Comparison of ENCODE assay signal across 10 cellular contexts in the genomic region with DNA sequence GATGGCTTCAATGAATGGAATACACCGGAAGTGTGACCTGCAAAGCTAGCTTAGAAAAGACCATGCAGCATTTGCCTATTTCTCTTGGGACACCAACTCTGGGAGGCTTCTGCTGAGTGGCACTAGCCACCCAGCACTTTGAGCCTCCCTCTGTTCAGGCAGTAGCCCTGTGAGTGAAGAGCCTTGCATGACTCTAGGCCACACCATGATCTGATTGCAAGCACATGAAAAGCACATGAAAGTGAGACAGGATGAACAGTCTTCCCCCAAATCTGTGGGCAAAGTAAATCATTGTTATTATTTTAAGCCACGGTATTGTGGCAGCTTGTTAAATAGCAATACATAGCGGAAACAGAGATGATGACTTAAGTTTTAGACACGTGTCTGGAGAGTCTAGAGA. TPM values are rescaled to one million over a fixed set of nuclear protein-coding genes. Genes with fewer than 3 reads are reported as not detected.
A peak's percentile ranks its signal among the peaks of the same experiment; 100 is the strongest.
DNase-seq lines count a peak whose midpoint lies in the region; ATAC-seq and TF ChIP-seq lines count a peak whose summit lies in the region.
"Had no signal": no experiment of that assay in that cellular context is flagged by ENCODE, and none has a peak within 500 bp of the region (broad histone marks: within the 10 kb centered on the region; RNA-seq: fewer than 3 reads in every experiment).

No MANE protein-coding gene starts in this region.

- peaks cover 93% of the 10 kb centered on the region for H3K4me1 ChIP-seq in OCI-LY1 (ENCODE audit: insufficient read depth, low read length, severe bottlenecking)
- peaks cover 86% of the 10 kb centered on the region for H3K4me1 ChIP-seq in mononuclear cell (ENCODE audit: insufficient read depth, low read length)

- H3F3A ChIP-seq in OCI-LY1 (ENCODE audit: insufficient read depth, low read length), result no peaks in the 10 kb centered on the region

- H3K9me3 ChIP-seq in OCI-LY1 (ENCODE audit: low read length), result no peaks in the 10 kb centered on the region
- H3K9me3 ChIP-seq in mononuclear cell (ENCODE audit: low read depth, low read length), result no peaks in the 10 kb centered on the region

- DNase-seq in kidney glomerular epithelial cell (lab: John Stamatoyannopoulos, UW), result no peak
- no peak for DNase-seq in NCI-H2029 (lab: John Stamatoyannopoulos, UW)
- no peak for DNase-seq in SKM-1 (lab: John Stamatoyannopoulos, UW; ENCODE audit: unreplicated experiment)

- H3K9ac ChIP-seq in OCI-LY1 (ENCODE audit: low read length), result peak overlapping the region; percentile 95

- H4K20me1 ChIP-seq in OCI-LY1 (ENCODE audit: insufficient read depth, low read length), result no peaks in the 10 kb centered on the region

- H3K4me3 ChIP-seq in OCI-LY1 (ENCODE audit: low read depth, low read length, poor library complexity, severe bottlenecking) (peak overlapping the region; percentile 80), mononuclear cell (ENCODE audit: low read length) (peak overlapping the region; percentile 97)

- TF ChIP-seq CTCF in OCI-LY1 (IDR thresholded peaks at IDR 0.05; ENCODE audit: low read length), result no peak

- H3K27ac ChIP-seq in OCI-LY1 (ENCODE audit: low read depth, low read length, poor library complexity, severe bottlenecking), result peak overlapping the region; percentile 93

- H3K4me2 ChIP-seq in OCI-LY1 (ENCODE audit: low read length), result peak overlapping the region; percentile 90

- no peak overlapping the region for H2AFZ ChIP-seq in OCI-LY1 (ENCODE audit: low read length)

- H3K79me2 ChIP-seq in OCI-LY1 (ENCODE audit: insufficient read depth, low read length), result peaks cover 66% of the 10 kb centered on the region

- ATAC-seq in GM18511 (IDR thresholded peaks at IDR 0.05; ENCODE audit: unreplicated experiment) (peak; percentile 41), GM21515 (IDR thresholded peaks at IDR 0.05; ENCODE audit: unreplicated experiment) (peak; percentile 31), GM21717 (IDR thresholded peaks at IDR 0.05; ENCODE audit: unreplicated experiment) (no peak)

- no peaks in the 10 kb centered on the region for H3K9me2 ChIP-seq in OCI-LY1 (ENCODE audit: low read depth, low read length)

- H3K27me3 ChIP-seq in OCI-LY1 (ENCODE audit: insufficient read depth, low read length), result no peaks in the 10 kb centered on the region
- no peaks in the 10 kb centered on the region for H3K27me3 ChIP-seq in mononuclear cell (ENCODE audit: insufficient read depth, low read length)

- peaks cover 9% of the 10 kb centered on the region; the same call in 1 of the 2 replicates for H3K36me3 ChIP-seq in OCI-LY1 (ENCODE audit: insufficient read depth, low read length)

RNA-seq across cellular contexts. Expression of a gene that starts 2.8 kb away (rescaled TPM):
- 996 TPM for total RNA-seq in mononuclear cell
- total RNA-seq: bronchial epithelial cell, myocyte had no signal

RNA-seq across cellular contexts. Expression of a gene that starts 30.2 kb away (rescaled TPM):
- total RNA-seq in mononuclear cell, result 12.9 TPM
- total RNA-seq: myocyte had no signal
